8 cellular contexts compared by ENCODE assay signal in genomic region chr14:51780006-51780692, GRCh38.
DNase-seq lines count a peak whose midpoint lies in the region; ATAC-seq and TF ChIP-seq lines count a peak whose summit lies in the region.

No MANE protein-coding gene starts in this region.

- WGBS in liver = 6% methylated on average over 13 of the region's 13 CpGs

- H3K27ac ChIP-seq in coronary artery = no peak overlapping the region
- H3K27ac ChIP-seq in liver (ENCODE audit: low read depth in 1 of 2, low read length in 2 of 2) = no peak overlapping the region

- peak; percentile 91 to 94 for TF ChIP-seq RAD21 in liver (IDR thresholded peaks at IDR 0.05)

- no peaks in the 10 kb centered on the region for H3K9me3 ChIP-seq in liver (ENCODE audit: control insufficient read depth in 4 of 4, low read length in 3 of 4)

- TF ChIP-seq CTCF in coronary artery (IDR thresholded peaks at IDR 0.05) (peak; percentile 68), liver (IDR thresholded peaks at IDR 0.05; ENCODE audit: low read depth, low read length, missing input control) (peak; percentile 83)

- H3K36me3 ChIP-seq in liver (ENCODE audit: control insufficient read depth in 4 of 4, insufficient read depth in 3 of 4, low read depth in 1 of 4, low read length in 3 of 4) = no peaks in the 10 kb centered on the region

- peaks cover 0 to 4% (median under 1%) of the 10 kb centered on the region in 4 donors for H3K27me3 ChIP-seq in liver (ENCODE audit: control insufficient read depth in 4 of 4, insufficient read depth in 4 of 4, low read length in 3 of 4)

- H3K9ac ChIP-seq in liver (ENCODE audit: low read depth in 1 of 2, low read length in 2 of 2) = no peak overlapping the region

- no peaks in the 10 kb centered on the region for H3K4me1 ChIP-seq in liver (ENCODE audit: control insufficient read depth in 4 of 4, insufficient read depth in 4 of 4, low read length in 3 of 4)

- peak; percentile 63 for ATAC-seq in HG02678 (IDR thresholded peaks at IDR 0.05; ENCODE audit: unreplicated experiment)

- DNase-seq in COLO668 (lab: John Stamatoyannopoulos, UW; ENCODE audit: unreplicated experiment) (peak; percentile 77), NCI-H446 treated with DMSO at 0.1 percent for 48 hours (lab: John Stamatoyannopoulos, UW) (peak; percentile 44), coronary artery (ENCODE audit: low spot score) (no peak), mesenteric fat pad (ENCODE audit: low spot score) (no peak)
- DNase-seq in activated CD4-positive, alpha-beta T cell treated with anti-CD3 and anti-CD28 coated beads, Interleukin-2, amount 50 U/mL, for 1 hour = peak; percentile 70
- peak; percentile 24 to 51 (median 34) for DNase-seq in stimulated activated CD4-positive, alpha-beta T cell treated with anti-CD3 and anti-CD28 coated beads, TNF-alpha, amount 100 ng/mL, for 1 hour (ENCODE audit: low read depth in 3 of 3, low spot score in 1 of 3)

- peak overlapping the region; percentile 20 for H3K4me3 ChIP-seq in coronary artery
- H3K4me3 ChIP-seq in liver (ENCODE audit: low read depth in 1 of 3, low read length in 3 of 3) = no peak overlapping the region

TF ChIP-seq in liver, 16 proteins besides CTCF, POLR2A, EP300 and RAD21:
- TF ChIP-seq YY1 (IDR thresholded peaks at IDR 0.05) = no peak
- TF ChIP-seq, protein P1, sequence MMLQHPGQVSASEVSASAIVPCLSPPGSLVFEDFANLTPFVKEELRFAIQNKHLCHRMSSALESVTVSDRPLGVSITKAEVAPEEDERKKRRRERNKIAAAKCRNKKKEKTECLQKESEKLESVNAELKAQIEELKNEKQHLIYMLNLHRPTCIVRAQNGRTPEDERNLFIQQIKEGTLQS (IDR thresholded peaks at IDR 0.05) = no peak
- no peak for TF ChIP-seq RXRA (IDR thresholded peaks at IDR 0.05)
- no peak for TF ChIP-seq SP1 (IDR thresholded peaks at IDR 0.05)
- no peak for TF ChIP-seq EGR1 (IDR thresholded peaks at IDR 0.05; ENCODE audit: low read depth in 2 of 2)
- TF ChIP-seq JUND (IDR thresholded peaks at IDR 0.05) = no peak
- TF ChIP-seq, protein P2, sequence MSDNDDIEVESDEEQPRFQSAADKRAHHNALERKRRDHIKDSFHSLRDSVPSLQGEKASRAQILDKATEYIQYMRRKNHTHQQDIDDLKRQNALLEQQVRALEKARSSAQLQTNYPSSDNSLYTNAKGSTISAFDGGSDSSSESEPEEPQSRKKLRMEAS (IDR thresholded peaks at IDR 0.05) = no peak
TF ChIP-seq in liver: peak in this region for 0.

Comparison
In these comparisons a context has a peak if more than half of its experiments do, and no peak if none do; other contexts are left out.
1. DNase-seq: peak in COLO668 (single experiment), NCI-H446 treated with DMSO at 0.1 percent for 48 hours (single experiment), activated CD4-positive, alpha-beta T cell treated with anti-CD3 and anti-CD28 coated beads, Interleukin-2, amount 50 U/mL, for 1 hour (single experiment) and stimulated activated CD4-positive, alpha-beta T cell treated with anti-CD3 and anti-CD28 coated beads, TNF-alpha, amount 100 ng/mL, for 1 hour (3 of 3); none in coronary artery (single experiment) and mesenteric fat pad (single experiment).